Comparison of ENCODE assay signal across 9 cellular contexts in genomic region chr20:45097485-45098095, GRCh38. TPM values are rescaled to one million over a fixed set of nuclear protein-coding genes. Genes with fewer than 3 reads are reported as not detected.
DNase-seq lines count a peak whose midpoint lies in the region; ATAC-seq and TF ChIP-seq lines count a peak whose summit lies in the region.
"Had no signal": no experiment of that assay in that cellular context is flagged by ENCODE, and none has a peak within 500 bp of the region (broad histone marks: within the 10 kb centered on the region; RNA-seq: fewer than 3 reads in every experiment).

No MANE protein-coding gene starts in this region.

- H3K27ac Mint-ChIP-seq in T-cell: peak overlapping the region in 1 of 2 donors; percentile 11
- no peak overlapping the region for H3K27ac Mint-ChIP-seq in natural killer cell treated with Interleukin-12 subunit alpha and Interleukin-12 subunit beta and Interleukin-15 and Interleukin-18, amount 100 ng/mL, for 72 hours

- peak overlapping the region; percentile 34 to 71 (median 53) for H3K4me3 Mint-ChIP-seq in T-cell
- no peak overlapping the region for H3K4me3 Mint-ChIP-seq in natural killer cell treated with Interleukin-12 subunit alpha and Interleukin-12 subunit beta and Interleukin-15 and Interleukin-18, amount 100 ng/mL, for 72 hours

- no peaks in the 10 kb centered on the region for H3K36me3 Mint-ChIP-seq in T-cell
- no peaks in the 10 kb centered on the region for H3K36me3 Mint-ChIP-seq in natural killer cell treated with Interleukin-12 subunit alpha and Interleukin-12 subunit beta and Interleukin-15 and Interleukin-18, amount 100 ng/mL, for 72 hours

- ATAC-seq in T-cell (replicated peaks in 1 of 4) (peak; percentile 41 to 61 (median 50)), GM21526 (IDR thresholded peaks at IDR 0.05; ENCODE audit: low FRiP score, unreplicated experiment) (no peak), HG02759 (IDR thresholded peaks at IDR 0.05; ENCODE audit: unreplicated experiment) (no peak)
- ATAC-seq in natural killer cell treated with Interleukin-12 subunit alpha and Interleukin-12 subunit beta and Interleukin-15 and Interleukin-18, amount 100 ng/mL, for 72 hours: peak; percentile 65 to 66

- CTCF ChIA-PET in T-cell (lab: Charles Lee): interaction anchor here (0.9 to 2.7 kb wide), 4 partner anchors 53 to 673 kb away, joined by 3 to 26 read pairs (median 4); no protein-coding TSS in a partner anchor

- TF ChIP-seq CTCF in AG09319 (IDR thresholded peaks at IDR 0.05; ENCODE audit: low read depth, low read length) (peak; percentile 19), coronary artery (IDR thresholded peaks at IDR 0.05) (no peak)

- peak overlapping the region; percentile 43 for H3K4me3 ChIP-seq in coronary artery

- peaks cover 40 to 50% of the 10 kb centered on the region in 2 donors for H3K27me3 Mint-ChIP-seq in T-cell
- H3K27me3 Mint-ChIP-seq in natural killer cell treated with Interleukin-12 subunit alpha and Interleukin-12 subunit beta and Interleukin-15 and Interleukin-18, amount 100 ng/mL, for 72 hours: peaks cover 26 to 32% of the 10 kb centered on the region in 2 donors

- H3K27ac ChIP-seq in coronary artery: no peak overlapping the region

- DNase-seq in AG09319 (ENCODE audit: extremely low read depth, low read depth): no peak
- DNase-seq in T-cell: peak in 25 of 34 experiments; percentile 12 to 50 (median 33)
- no peak for DNase-seq in coronary artery (ENCODE audit: low spot score)
- DNase-seq in natural killer cell treated with Interleukin-12 subunit alpha and Interleukin-12 subunit beta and Interleukin-15 and Interleukin-18, amount 100 ng/mL, for 72 hours (ENCODE audit: low spot score): no peak
- DNase-seq in NCI-H2196 (lab: John Stamatoyannopoulos, UW; ENCODE audit: unreplicated experiment): no peak
- DNase-seq in NCI-H2171 treated with DMSO at 0.1 percent for 48 hours (lab: John Stamatoyannopoulos, UW): no peak

- H3K4me1 Mint-ChIP-seq in T-cell: peaks cover 4 to 24% (median 21%) of the 10 kb centered on the region in 3 donors
- H3K4me1 Mint-ChIP-seq in natural killer cell treated with Interleukin-12 subunit alpha and Interleukin-12 subunit beta and Interleukin-15 and Interleukin-18, amount 100 ng/mL, for 72 hours (ENCODE audit: low read depth in 2 of 2): peaks cover 0 to 14% of the 10 kb centered on the region in 2 donors

- POLR2A ChIA-PET in T-cell (lab: Charles Lee): interaction anchor here in 1 of 2 donors (0.6 kb wide), 1 partner anchor 30 kb away, joined by 3 read pairs; no protein-coding TSS in a partner anchor

- no peaks in the 10 kb centered on the region for H3K9me3 Mint-ChIP-seq in T-cell
- H3K9me3 Mint-ChIP-seq in natural killer cell treated with Interleukin-12 subunit alpha and Interleukin-12 subunit beta and Interleukin-15 and Interleukin-18, amount 100 ng/mL, for 72 hours: no peaks in the 10 kb centered on the region

RNA-seq across cellular contexts. Expression of gene KCNS1, which starts 3.3 kb away (rescaled TPM):
- under 1 TPM in 1 of 5 donors, not detected in 4; 0.09 TPM for total RNA-seq in T-cell
- total RNA-seq in natural killer cell treated with Interleukin-12 subunit alpha and Interleukin-12 subunit beta and Interleukin-15 and Interleukin-18, amount 100 ng/mL, for 72 hours: under 1 TPM; 0.24 to 0.33 TPM

RNA-seq across cellular contexts. Expression of gene WFDC5, which starts 17.4 kb away (rescaled TPM):
- total RNA-seq in T-cell: not detected
- total RNA-seq in natural killer cell treated with Interleukin-12 subunit alpha and Interleukin-12 subunit beta and Interleukin-15 and Interleukin-18, amount 100 ng/mL, for 72 hours: not detected
- total RNA-seq: pulmonary artery endothelial cell had no signal

RNA-seq across cellular contexts. Expression of gene WFDC12, which starts 26.7 kb away (rescaled TPM):
- not detected for total RNA-seq in T-cell
- total RNA-seq in natural killer cell treated with Interleukin-12 subunit alpha and Interleukin-12 subunit beta and Interleukin-15 and Interleukin-18, amount 100 ng/mL, for 72 hours: not detected
- total RNA-seq: pulmonary artery endothelial cell had no signal

Comparison
In these comparisons a context has a peak if more than half of its experiments do, and no peak if none do; other contexts are left out.
1. DNase-seq: peak in T-cell (25 of 34); none in AG09319 (single experiment), coronary artery (single experiment), natural killer cell treated with Interleukin-12 subunit alpha and Interleukin-12 subunit beta and Interleukin-15 and Interleukin-18, amount 100 ng/mL, for 72 hours (single experiment), NCI-H2196 (single experiment) and NCI-H2171 treated with DMSO at 0.1 percent for 48 hours (single experiment).
2. ATAC-seq: peak in T-cell (4 of 4) and natural killer cell treated with Interleukin-12 subunit alpha and Interleukin-12 subunit beta and Interleukin-15 and Interleukin-18, amount 100 ng/mL, for 72 hours (2 of 2); none in GM21526 (single experiment) and HG02759 (single experiment).